ENCODE assay signal across 8 cellular contexts in the genomic region with DNA sequence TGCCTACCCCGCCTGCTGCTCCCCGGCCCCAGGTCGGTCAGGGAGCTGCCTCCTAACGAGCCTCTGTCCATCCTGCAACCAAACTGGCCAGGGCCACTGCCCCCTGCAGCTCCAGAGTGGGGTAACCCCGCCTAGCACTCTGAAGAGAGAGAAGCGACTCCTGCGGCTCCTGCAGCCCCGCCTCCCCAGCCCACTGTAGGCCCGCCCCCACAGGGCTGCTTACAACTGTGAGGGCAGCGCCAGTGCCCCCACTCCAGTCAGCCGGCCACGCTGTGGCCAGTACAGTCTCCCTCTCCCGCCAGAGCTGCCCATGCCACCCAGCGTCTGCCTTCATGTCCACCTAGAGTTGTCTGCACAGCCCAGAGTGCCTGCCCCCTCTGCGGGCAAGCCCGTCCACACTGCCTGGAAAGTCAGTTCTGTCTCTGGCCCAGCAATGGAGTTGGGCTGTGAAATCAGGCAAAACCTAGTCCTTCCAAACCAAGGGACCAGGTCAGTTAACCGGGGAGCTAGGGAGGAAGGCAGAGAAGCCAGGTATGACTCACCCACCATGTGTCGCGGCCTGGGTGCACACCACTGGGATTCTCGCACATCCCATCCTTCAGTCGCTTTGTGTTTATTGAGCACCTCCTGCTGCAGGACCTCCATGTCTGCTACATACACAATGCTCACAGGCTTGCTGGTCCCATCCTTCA. TPM values are rescaled to one million over a fixed set of nuclear protein-coding genes. Genes with fewer than 3 reads are reported as not detected.
DNase-seq lines count a peak whose midpoint lies in the region; ATAC-seq and TF ChIP-seq lines count a peak whose summit lies in the region.

No MANE protein-coding gene starts in this region.

- TF ChIP-seq CTCF in lung (IDR thresholded peaks at IDR 0.05; ENCODE audit: control extremely low read depth, extremely low read depth) (no peak), uterus (IDR thresholded peaks at IDR 0.05) (peak in 2 of 4 experiments; percentile 39 to 42)

- no peak overlapping the region for H3K27ac Mint-ChIP-seq in CD8-positive, alpha-beta memory T cell

- H3K36me3 ChIP-seq in lung (ENCODE audit: control insufficient read depth in 2 of 2, insufficient read depth in 2 of 2, low read length in 2 of 2) (no peaks in the 10 kb centered on the region), uterus (no peaks in the 10 kb centered on the region)
- no peaks in the 10 kb centered on the region for H3K36me3 ChIP-seq in CD8-positive, alpha-beta memory T cell (ENCODE audit: insufficient read depth, low read length)

- peaks cover 0 to 1% of the 10 kb centered on the region in 2 donors for H3K27me3 Mint-ChIP-seq in CD8-positive, alpha-beta memory T cell

- POLR2A ChIA-PET in CD8-positive, alpha-beta memory T cell (lab: Charles Lee), result no interaction called here

- H3K27ac ChIP-seq in lung (ENCODE audit: low read depth in 1 of 2, low read length in 1 of 2), result peak overlapping the region; percentile 12 to 45
- H3K27ac ChIP-seq in uterus, result peak overlapping the region; percentile 40 to 73
- H3K27ac ChIP-seq in CD8-positive, alpha-beta memory T cell (ENCODE audit: low read depth, low read length), result no peak overlapping the region

- peak; percentile 83 for DNase-seq in EH (ENCODE audit: low read depth)
- peak; percentile 8 for DNase-seq in NCI-H146 treated with DMSO at 0.1 percent for 48 hours (lab: John Stamatoyannopoulos, UW; ENCODE audit: unreplicated experiment)
- peak; percentile 39 for DNase-seq in cerebellum (ENCODE audit: low spot score)
- no peak for DNase-seq in lung (ENCODE audit: low spot score)
- DNase-seq in uterus, result peak; percentile 64 to 71
- DNase-seq in CD8-positive, alpha-beta memory T cell, result no peak

- H3K36me3 Mint-ChIP-seq in CD8-positive, alpha-beta memory T cell, result no peaks in the 10 kb centered on the region

- H3K9me3 ChIP-seq in lung (ENCODE audit: control insufficient read depth in 2 of 2, insufficient read depth in 1 of 2, low read length in 1 of 2) (no peaks in the 10 kb centered on the region), uterus (no peaks in the 10 kb centered on the region)
- no peaks in the 10 kb centered on the region for H3K9me3 ChIP-seq in CD8-positive, alpha-beta memory T cell (ENCODE audit: low read length)

- WGBS in lung, 2 donors, result 32% methylated on average over 21 of the region's 21 CpGs

- intact Hi-C loops in uterus (cut with DNase I; ENCODE audit: low total_unique reads), result no loop called here

- H3K4me3 Mint-ChIP-seq in CD8-positive, alpha-beta memory T cell, result no peak overlapping the region

- H3K4me1 Mint-ChIP-seq in CD8-positive, alpha-beta memory T cell, result peaks cover 11 to 19% (median 13%) of the 10 kb centered on the region in 3 donors

- no peaks in the 10 kb centered on the region for H3K9me3 Mint-ChIP-seq in CD8-positive, alpha-beta memory T cell

- H3K4me1 ChIP-seq in lung (ENCODE audit: control insufficient read depth in 2 of 2, insufficient read depth in 2 of 2, low read length in 2 of 2), result peaks cover 0 to 12% of the 10 kb centered on the region in 2 donors
- H3K4me1 ChIP-seq in uterus, result no peaks in the 10 kb centered on the region
- peaks cover 3% of the 10 kb centered on the region for H3K4me1 ChIP-seq in CD8-positive, alpha-beta memory T cell (ENCODE audit: insufficient read depth, low read length)

- TF ChIP-seq POLR2A in uterus (IDR thresholded peaks at IDR 0.05), result no peak

- no peak overlapping the region for H3K4me3 ChIP-seq in lung
- H3K4me3 ChIP-seq in uterus, result peak overlapping the region; percentile 9 to 11
- H3K4me3 ChIP-seq in CD8-positive, alpha-beta memory T cell (ENCODE audit: low read length), result no peak overlapping the region

- ATAC-seq in lung (ENCODE audit: insufficient read depth, low FRiP score), result no peak
- no peak for ATAC-seq in HG03097 (IDR thresholded peaks at IDR 0.05; ENCODE audit: low FRiP score, unreplicated experiment)
- no peak for ATAC-seq in HG03469 (IDR thresholded peaks at IDR 0.05; ENCODE audit: unreplicated experiment)

- CTCF ChIA-PET in CD8-positive, alpha-beta memory T cell (lab: Charles Lee), result interaction anchor here (1.5 to 2.3 kb wide), 2 partner anchors 12 to 161 kb away, joined by 3 to 5 read pairs; no protein-coding TSS in a partner anchor

- no peaks in the 10 kb centered on the region for H3K27me3 ChIP-seq in lung (ENCODE audit: control insufficient read depth, insufficient read depth)
- H3K27me3 ChIP-seq in uterus, result no peaks in the 10 kb centered on the region
- no peaks in the 10 kb centered on the region for H3K27me3 ChIP-seq in CD8-positive, alpha-beta memory T cell (ENCODE audit: insufficient read depth, low read length, poor library complexity, severe bottlenecking)

RNA-seq across cellular contexts. Expression of a gene that starts 2.4 kb away (rescaled TPM):
- total RNA-seq in cerebellum (0.27 TPM), lung (under 1 TPM in 1 of 2 donors, not detected in 1; 0.18 TPM), uterus (under 1 TPM in 1 of 4 donors, not detected in 3; 0.49 TPM)
- polyA plus RNA-seq in lung, result under 1 TPM; 0.07 to 0.16 TPM
- total RNA-seq in CD8-positive, alpha-beta memory T cell, result not detected
- not detected for polyA plus RNA-seq in CD8-positive, alpha-beta memory T cell

RNA-seq across cellular contexts. Expression of a gene that starts 4.6 kb away (rescaled TPM):
- 14.8 TPM for total RNA-seq in cerebellum
- total RNA-seq in lung, result 10 to 100 TPM in 1 of 2 donors, 1 to 10 TPM in 1; 9.4 to 14.8 TPM
- polyA plus RNA-seq in lung, result 10 to 100 TPM in 1 of 2 donors, 1 to 10 TPM in 1; 3.6 to 15.9 TPM
- total RNA-seq in uterus, result 10 to 100 TPM in 2 of 4 donors, 1 to 10 TPM in 2; 3.2 to 11.5 (median 10.1) TPM
- 1 to 10 TPM; 1.8 to 2.2 TPM for total RNA-seq in CD8-positive, alpha-beta memory T cell
- 1.3 TPM for polyA plus RNA-seq in CD8-positive, alpha-beta memory T cell

RNA-seq across cellular contexts. Expression of a gene that starts 33.9 kb away (rescaled TPM):
- 5.8 TPM for total RNA-seq in cerebellum
- total RNA-seq in lung, result 10 to 100 TPM in 1 of 2 donors, 1 to 10 TPM in 1; 8.9 to 18.7 TPM
- polyA plus RNA-seq in lung, result 1 to 10 TPM; 4.3 to 8.2 TPM
- 10 to 100 TPM in 3 of 4 donors, under 1 TPM in 1; 0.88 to 21.6 (median 19.1) TPM for total RNA-seq in uterus
- under 1 TPM; 0.59 to 0.93 TPM for total RNA-seq in CD8-positive, alpha-beta memory T cell
- not detected for polyA plus RNA-seq in CD8-positive, alpha-beta memory T cell

RNA-seq across cellular contexts. Expression of a gene that starts 48.3 kb away (rescaled TPM):
- 122 TPM for total RNA-seq in cerebellum
- total RNA-seq in lung, result 100 to 1,000 TPM in 1 of 2 donors, 10 to 100 TPM in 1; 98.5 to 188 TPM
- polyA plus RNA-seq in lung, result 100 to 1,000 TPM; 164 to 225 TPM
- 100 to 1,000 TPM in 3 of 4 donors, 10 to 100 TPM in 1; 54.4 to 409 (median 155) TPM for total RNA-seq in uterus
- 100 to 1,000 TPM; 244 to 245 TPM for total RNA-seq in CD8-positive, alpha-beta memory T cell
- 172 TPM for polyA plus RNA-seq in CD8-positive, alpha-beta memory T cell

RNA-seq across cellular contexts. Expression of a gene that starts 57.2 kb away (rescaled TPM):
- total RNA-seq in cerebellum, result 39.5 TPM
- 100 to 1,000 TPM in 1 of 2 donors, 10 to 100 TPM in 1; 70.5 to 184 TPM for total RNA-seq in lung
- 100 to 1,000 TPM in 1 of 2 donors, 10 to 100 TPM in 1; 87.2 to 176 TPM for polyA plus RNA-seq in lung
- 100 to 1,000 TPM in 1 of 4 donors, 10 to 100 TPM in 3; 52.4 to 210 (median 72.8) TPM for total RNA-seq in uterus
- total RNA-seq in CD8-positive, alpha-beta memory T cell, result 100 to 1,000 TPM; 102 TPM
- polyA plus RNA-seq in CD8-positive, alpha-beta memory T cell, result 470 TPM

Comparison
In these comparisons a context has a peak if more than half of its experiments do, and no peak if none do; other contexts are left out.
1. DNase-seq: peak in EH (single experiment), NCI-H146 treated with DMSO at 0.1 percent for 48 hours (single experiment), cerebellum (single experiment) and uterus (2 of 2); none in lung (single experiment) and CD8-positive, alpha-beta memory T cell (0 of 5).
2. H3K4me3 ChIP-seq: peak in uterus (2 of 2); none in lung (single experiment) and CD8-positive, alpha-beta memory T cell (single experiment).